ENCODE assay signal across 8 cellular contexts in the genomic region with DNA sequence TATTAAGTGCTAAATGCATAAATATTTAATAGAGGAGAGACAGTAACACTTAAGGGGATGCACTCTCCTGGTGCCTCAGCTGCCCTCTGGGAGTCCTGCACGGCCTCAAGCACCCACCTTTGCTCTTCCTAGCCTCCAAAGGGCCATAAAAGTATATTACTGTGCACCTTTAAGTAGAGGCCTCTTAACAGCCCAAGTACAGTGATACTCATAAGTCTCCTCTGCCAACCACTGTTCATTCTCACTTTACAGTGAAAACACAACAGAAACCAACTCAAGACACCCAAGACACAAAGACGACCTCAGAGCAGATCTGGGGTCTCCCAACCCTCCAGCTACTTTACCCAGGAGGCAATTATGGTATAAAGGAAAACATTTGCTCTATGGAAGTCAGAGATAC. TPM values are rescaled to one million over a fixed set of nuclear protein-coding genes. Genes with fewer than 3 reads are reported as not detected.
DNase-seq lines count a peak whose midpoint lies in the region; ATAC-seq and TF ChIP-seq lines count a peak whose summit lies in the region.
"Not testable (repeated sequence)": the region's sequence is repeated elsewhere in the genome, so short reads cannot be mapped to it uniquely, and the experiment has no call there.

No MANE protein-coding gene starts in this region.

- H3K27me3 Mint-ChIP-seq in activated CD8-positive, alpha-beta T cell treated with anti-CD3 and anti-CD28 coated beads for 36 hours = not testable (repeated sequence)

- H3K36me3 Mint-ChIP-seq in activated CD8-positive, alpha-beta T cell treated with anti-CD3 and anti-CD28 coated beads for 36 hours (ENCODE audit: low read depth) = not testable (repeated sequence)

- CTCF ChIA-PET in activated CD8-positive, alpha-beta T cell treated with anti-CD3 and anti-CD28 coated beads for 36 hours (lab: Charles Lee) = interaction anchor here (0.9 to 3.1 kb wide), 5 partner anchors 12 to 531 kb away, joined by 3 to 23 read pairs (median 7); no protein-coding TSS in a partner anchor

- not testable (repeated sequence) for H3K9me3 Mint-ChIP-seq in activated CD8-positive, alpha-beta T cell treated with anti-CD3 and anti-CD28 coated beads for 36 hours

- not testable (repeated sequence) for H3K27ac Mint-ChIP-seq in activated CD8-positive, alpha-beta T cell treated with anti-CD3 and anti-CD28 coated beads for 36 hours

- not testable (repeated sequence) for H3K4me1 Mint-ChIP-seq in activated CD8-positive, alpha-beta T cell treated with anti-CD3 and anti-CD28 coated beads for 36 hours (ENCODE audit: low read depth)

- ATAC-seq in GM18505 (IDR thresholded peaks at IDR 0.05; ENCODE audit: unreplicated experiment) (peak; percentile 67), GM19025 (IDR thresholded peaks at IDR 0.05; ENCODE audit: low read depth, unreplicated experiment) (peak; percentile 72), GM21423 (IDR thresholded peaks at IDR 0.05; ENCODE audit: unreplicated experiment) (peak; percentile 62), HG02642 (IDR thresholded peaks at IDR 0.05; ENCODE audit: poor library complexity, unreplicated experiment) (peak; percentile 75), HG03045 (IDR thresholded peaks at IDR 0.05; ENCODE audit: unreplicated experiment) (peak; percentile 82), HG03432 (IDR thresholded peaks at IDR 0.05; ENCODE audit: unreplicated experiment) (peak; percentile 81)
- peak; percentile 56 for ATAC-seq in activated CD8-positive, alpha-beta T cell treated with anti-CD3 and anti-CD28 coated beads for 36 hours
- ATAC-seq in stimulated activated naive CD8-positive, alpha-beta T cell treated with anti-CD3 and anti-CD28 coated beads, Interleukin-15, Interleukin-2, amounts not matched to agents 100 U/mL and 50 U/mL, for 24 hours = peak; percentile 35

- POLR2A ChIA-PET in activated CD8-positive, alpha-beta T cell treated with anti-CD3 and anti-CD28 coated beads for 36 hours (lab: Charles Lee) = not testable (repeated sequence)

- TF ChIP-seq POLR2A in GM18505 (IDR thresholded peaks at IDR 0.05; ENCODE audit: borderline replicate concordance, extremely low read depth, insufficient read depth, insufficient read length) = not testable (repeated sequence)

- not testable (repeated sequence) for DNase-seq in activated CD8-positive, alpha-beta T cell treated with anti-CD3 and anti-CD28 coated beads for 36 hours; stimulated activated naive CD8-positive, alpha-beta T cell treated with anti-CD3 and anti-CD28 coated beads, Interleukin-15, Interleukin-2, amounts not matched to agents 100 U/mL and 50 U/mL, for 24 hours

- H3K4me3 Mint-ChIP-seq in activated CD8-positive, alpha-beta T cell treated with anti-CD3 and anti-CD28 coated beads for 36 hours = not testable (repeated sequence)

- TF ChIP-seq CTCF in activated CD8-positive, alpha-beta T cell treated with anti-CD3 and anti-CD28 coated beads for 36 hours (IDR thresholded peaks at IDR 0.05) = not testable (repeated sequence)

- intact Hi-C loops in activated CD8-positive, alpha-beta T cell treated with anti-CD3 and anti-CD28 coated beads for 36 hours (cut with micrococcal nuclease) = not testable (repeated sequence)

RNA-seq across cellular contexts. Expression of gene CD58, which starts 26.6 kb away (rescaled TPM):
- total RNA-seq in activated CD8-positive, alpha-beta T cell treated with anti-CD3 and anti-CD28 coated beads for 36 hours = 10 to 100 TPM; 11.1 to 12.7 TPM
